Comparison of ENCODE assay signal across 25 cellular contexts in the genomic region with DNA sequence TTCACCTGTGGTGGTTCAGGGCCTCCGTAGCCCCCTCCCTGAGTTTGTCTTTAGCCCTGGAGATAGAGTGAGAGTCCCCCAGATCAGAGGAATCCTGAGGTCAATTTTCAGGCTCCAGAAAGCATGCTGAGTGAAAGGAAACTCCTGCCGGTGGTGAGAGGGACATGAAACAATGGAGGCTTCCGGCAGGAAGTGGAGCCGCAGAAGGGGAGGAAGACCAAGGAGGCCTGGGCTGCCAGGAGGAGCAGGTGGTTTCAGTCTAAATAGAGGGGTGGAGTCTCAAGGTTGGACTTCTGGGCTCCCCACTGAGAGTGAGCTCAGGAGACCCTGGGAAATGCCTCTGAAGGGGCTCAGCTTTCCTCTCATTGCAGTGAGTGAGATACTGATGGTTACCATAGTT. TPM values are rescaled to one million over a fixed set of nuclear protein-coding genes. Genes with fewer than 3 reads are reported as not detected.
DNase-seq lines count a peak whose midpoint lies in the region; ATAC-seq and TF ChIP-seq lines count a peak whose summit lies in the region.
"Had no signal": no experiment of that assay in that cellular context is flagged by ENCODE, and none has a peak within 500 bp of the region (broad histone marks: within the 10 kb centered on the region; RNA-seq: fewer than 3 reads in every experiment).

No MANE protein-coding gene starts in this region.

- H3K4me3 Mint-ChIP-seq in activated naive CD4-positive, alpha-beta T cell treated with anti-CD3 and anti-CD28 coated beads, Interleukin-2, amount 50 U/mL, for 24 hours, result no peak overlapping the region
- H3K4me3 Mint-ChIP-seq: activated naive CD8-positive, alpha-beta T cell treated with anti-CD3 and anti-CD28 coated beads, Interleukin-2, amount 10 ng/mL, durations not matched to agents 7 days and 5 days; effector memory CD8-positive, alpha-beta T cell; immature natural killer cell; neural crest cell; stimulated activated naive CD8-positive, alpha-beta T cell treated with anti-CD3 and anti-CD28 coated beads, Interleukin-15, Interleukin-2, amounts not matched to agents 100 ng/mL and 50 ng/mL, for 24 hours; T-helper 17 cell; type B pancreatic cell had no signal

- H3K4me1 Mint-ChIP-seq in activated naive CD4-positive, alpha-beta T cell treated with anti-CD3 and anti-CD28 coated beads, Interleukin-2, amount 50 U/mL, for 24 hours, result no peaks in the 10 kb centered on the region
- H3K4me1 Mint-ChIP-seq: immature natural killer cell had no signal

- no peaks in the 10 kb centered on the region for H3K9me3 ChIP-seq in lower lobe of right lung
- H3K9me3 ChIP-seq: A549, SJSA1, spleen had no signal

- intact Hi-C loops in lower lobe of right lung (cut with DNase I), result no loop called here

- peaks cover 11% of the 10 kb centered on the region for H3K9me3 Mint-ChIP-seq in activated naive CD4-positive, alpha-beta T cell treated with anti-CD3 and anti-CD28 coated beads, Interleukin-2, amount 50 U/mL, for 24 hours
- H3K9me3 Mint-ChIP-seq: activated T-helper 2 cell treated with anti-CD3 and anti-CD28 coated beads, Interferon-gamma antibody, Interleukin-2, Interleukin-4, amounts not matched to agents 10 μg/mL and 5 μg/mL and 100 μg/mL, durations not matched to agents 14 hours and 24 hours and 36 hours; effector memory CD8-positive, alpha-beta T cell; immature natural killer cell had no signal

- no peak overlapping the region for H3K4me3 ChIP-seq in lower lobe of right lung
- H3K4me3 ChIP-seq: A549, SJSA1, spleen had no signal

- H3K36me3 ChIP-seq in lower lobe of right lung, result peaks cover 32% of the 10 kb centered on the region
- H3K36me3 ChIP-seq: SJSA1 had no signal

- peaks cover 61% of the 10 kb centered on the region for H3K4me1 ChIP-seq in lower lobe of right lung

- H3K27ac Mint-ChIP-seq in activated naive CD4-positive, alpha-beta T cell treated with anti-CD3 and anti-CD28 coated beads, Interleukin-2, amount 50 U/mL, for 24 hours, result peak overlapping the region; percentile 18
- H3K27ac Mint-ChIP-seq: activated T-helper 2 cell treated with anti-CD3 and anti-CD28 coated beads, Interferon-gamma antibody, Interleukin-2, Interleukin-4, amounts not matched to agents 10 μg/mL and 5 μg/mL and 100 μg/mL, durations not matched to agents 14 hours and 24 hours and 36 hours; immature natural killer cell; stimulated activated naive CD8-positive, alpha-beta T cell treated with anti-CD3 and anti-CD28 coated beads, Interleukin-15, Interleukin-2, amounts not matched to agents 100 ng/mL and 50 ng/mL, for 24 hours; T-helper 17 cell; type B pancreatic cell had no signal

- H3K36me3 Mint-ChIP-seq in activated naive CD4-positive, alpha-beta T cell treated with anti-CD3 and anti-CD28 coated beads, Interleukin-2, amount 50 U/mL, for 24 hours, result peaks cover 1% of the 10 kb centered on the region
- H3K36me3 Mint-ChIP-seq: activated naive CD8-positive, alpha-beta T cell treated with anti-CD3 and anti-CD28 coated beads, Interleukin-2, amount 10 ng/mL, durations not matched to agents 7 days and 5 days; type B pancreatic cell had no signal

- TF ChIP-seq CTCF in lower lobe of right lung (IDR thresholded peaks at IDR 0.05), result no peak

- no peak for DNase-seq in activated naive CD4-positive, alpha-beta T cell treated with Interleukin-2 at 50 U/mL for 16 hours
- peak; percentile 88 for DNase-seq in dermis blood vessel endothelial cell
- DNase-seq in lower lobe of right lung, result no peak
- no peak for DNase-seq in LoVo (ENCODE audit: low spot score)
- DNase-seq in SIG-M5 treated with dmso at 0.1 percent for 504 hours (lab: John Stamatoyannopoulos, UW; ENCODE audit: unreplicated experiment), result no peak
- DNase-seq: activated naive CD8-positive, alpha-beta T cell treated with anti-CD3 and anti-CD28 coated beads, Interleukin-2, amount 10 ng/mL, durations not matched to agents 7 days and 5 days; effector memory CD8-positive, alpha-beta T cell; EL; head of caudate nucleus; immature natural killer cell; NCI-H510A; NK-92 treated with Interleukin-12 subunit alpha and Interleukin-12 subunit beta, amount 100 ng/mL, for 24 hours; spleen; stimulated activated CD4-positive, alpha-beta T cell treated with anti-CD3 and anti-CD28 coated beads, Interleukin-4, amount 100 ng/mL, for 24 hours; T-helper 17 cell had no signal

- H3K27ac ChIP-seq in lower lobe of right lung (peak overlapping the region; percentile 81), temporal lobe (ENCODE audit: low read depth, low read length) (peak overlapping the region; percentile 38)
- H3K27ac ChIP-seq: A549, SJSA1, spleen had no signal

- no peaks in the 10 kb centered on the region for H3K27me3 Mint-ChIP-seq in activated naive CD4-positive, alpha-beta T cell treated with anti-CD3 and anti-CD28 coated beads, Interleukin-2, amount 50 U/mL, for 24 hours
- H3K27me3 Mint-ChIP-seq: stimulated activated naive CD8-positive, alpha-beta T cell treated with anti-CD3 and anti-CD28 coated beads, Interleukin-15, Interleukin-2, amounts not matched to agents 100 ng/mL and 50 ng/mL, for 24 hours; T-helper 17 cell; type B pancreatic cell had no signal

- H3K27me3 ChIP-seq in lower lobe of right lung (ENCODE audit: low read depth), result no peaks in the 10 kb centered on the region
- H3K27me3 ChIP-seq: SJSA1, spleen had no signal

- no peak for ATAC-seq in lower lobe of right lung
- no peak for ATAC-seq in GM21526 (IDR thresholded peaks at IDR 0.05; ENCODE audit: low FRiP score, unreplicated experiment)
- ATAC-seq: A549; effector memory CD8-positive, alpha-beta T cell; T-helper 17 cell had no signal

RNA-seq across cellular contexts. Expression of gene SLCO2B1, which starts 10.6 kb away (rescaled TPM):
- total RNA-seq in dermis blood vessel endothelial cell (3.7 and 7.8 TPM in 2 replicates), lower lobe of right lung (332 TPM), temporal lobe (10.3 TPM)
- total RNA-seq: activated T-helper 2 cell treated with anti-CD3 and anti-CD28 coated beads, Interferon-gamma antibody, Interleukin-2, Interleukin-4, amounts not matched to agents 10 μg/mL and 5 μg/mL and 100 μg/mL, durations not matched to agents 14 hours and 24 hours and 36 hours; fibroblast of lung; neural crest cell; T-helper 17 cell had no signal

Comparison
In these comparisons a context has a peak if more than half of its experiments do, and no peak if none do; other contexts are left out.
1. RNA of gene SLCO2B1, which starts 10.6 kb away (total RNA-seq): 332 TPM in lower lobe of right lung (single experiment); 10.3 TPM in temporal lobe (single experiment) and 3.7 to 7.8 TPM in dermis blood vessel endothelial cell; every median in the first group is over 10 times any median in the second.